In the genomic region with DNA sequence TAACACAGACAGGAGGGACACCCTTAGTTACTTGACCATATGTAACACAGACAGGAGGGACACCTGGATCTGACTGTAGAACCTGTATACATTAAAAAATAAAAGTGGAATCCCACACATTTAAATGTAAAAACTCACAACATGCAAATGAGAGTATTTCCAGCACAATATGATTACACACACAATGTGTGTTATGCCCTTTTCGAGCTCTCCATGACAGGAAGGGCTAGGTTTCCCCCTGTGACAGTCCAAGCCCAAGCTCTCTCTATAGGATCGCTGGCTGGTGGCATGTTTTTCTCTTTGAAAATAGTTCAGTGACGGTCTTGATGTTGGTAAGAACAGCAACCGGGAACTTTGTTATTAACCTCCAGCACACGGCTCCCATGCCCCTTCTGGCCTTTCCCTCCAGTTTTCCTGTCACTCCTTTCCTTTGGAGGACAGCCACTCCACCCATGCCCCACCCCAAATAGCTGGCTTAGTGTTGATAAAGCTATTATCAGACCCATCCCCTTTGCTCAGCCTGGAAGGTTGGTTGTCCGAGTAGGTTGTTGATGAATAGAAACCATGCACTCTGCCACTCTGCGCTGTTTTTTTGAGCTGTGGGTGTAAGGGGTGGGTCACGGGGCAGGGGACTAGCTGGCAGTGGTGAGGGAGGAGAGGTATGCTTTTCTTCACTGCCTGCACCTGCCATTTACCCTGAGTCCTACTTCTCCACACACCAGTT, we compare ENCODE assay signal across 14 cellular contexts. TPM values are rescaled to one million over a fixed set of nuclear protein-coding genes. Genes with fewer than 3 reads are reported as not detected.
A peak's percentile ranks its signal among the peaks of the same experiment; 100 is the strongest.
DNase-seq lines count a peak whose midpoint lies in the region; ATAC-seq and TF ChIP-seq lines count a peak whose summit lies in the region.
"Had no signal": no experiment of that assay in that cellular context is flagged by ENCODE, and none has a peak within 500 bp of the region (broad histone marks: within the 10 kb centered on the region; RNA-seq: fewer than 3 reads in every experiment).

No MANE protein-coding gene starts in this region.

- H2AFZ ChIP-seq in OCI-LY3 (ENCODE audit: low read depth, low read length): no peak overlapping the region

- peak overlapping the region; percentile 87 for H3K4me3 ChIP-seq in OCI-LY3 (ENCODE audit: low read length)
- H3K4me3 ChIP-seq: ovary had no signal

- H3K27me3 ChIP-seq in OCI-LY3 (ENCODE audit: low read depth, low read length): no peaks in the 10 kb centered on the region
- H3K27me3 ChIP-seq: ovary had no signal

- H3K27ac ChIP-seq in OCI-LY3 (ENCODE audit: low read length): peak overlapping the region; percentile 97
- H3K27ac ChIP-seq in substantia nigra (ENCODE audit: low read depth, low read length, poor library complexity, severe bottlenecking): peak overlapping the region; percentile 70
- H3K27ac ChIP-seq: C4-2B, epithelial cell of prostate, ovary had no signal

- peak overlapping the region; percentile 96 for H3K4me2 ChIP-seq in OCI-LY3 (ENCODE audit: low read length)

- peaks cover 5% of the 10 kb centered on the region; the same call in 1 of the 2 replicates for H3K9me3 ChIP-seq in OCI-LY3 (ENCODE audit: insufficient read depth, low read length)
- H3K9me3 ChIP-seq: ovary had no signal

- TF ChIP-seq POLR2A in GM18505 (IDR thresholded peaks at IDR 0.05; ENCODE audit: borderline replicate concordance, extremely low read depth, insufficient read depth, insufficient read length): peak; percentile 49

- H3K79me2 ChIP-seq in OCI-LY3 (ENCODE audit: low read length): peaks cover 81% of the 10 kb centered on the region

- intact Hi-C loops in Right ventricle myocardium superior (cut with DNase I): loop anchor here (5.0 to 10.0 kb wide), 2 partner anchors 46 to 63 kb away; no protein-coding TSS in a partner anchor

- H3K4me1 ChIP-seq in OCI-LY3 (ENCODE audit: low read length): peaks cover 80% of the 10 kb centered on the region

- TF ChIP-seq CTCF in OCI-LY3 (IDR thresholded peaks at IDR 0.05; ENCODE audit: low read depth, low read length): no peak

- no peak for ATAC-seq in GM18505 (IDR thresholded peaks at IDR 0.05; ENCODE audit: unreplicated experiment)
- ATAC-seq in Right ventricle myocardium superior (ENCODE audit: poor library complexity): peak; percentile 5
- no peak for ATAC-seq in GM18870 (IDR thresholded peaks at IDR 0.05; ENCODE audit: unreplicated experiment)
- no peak for ATAC-seq in GM19397 (IDR thresholded peaks at IDR 0.05; ENCODE audit: unreplicated experiment)
- ATAC-seq in HG03457 (IDR thresholded peaks at IDR 0.05; ENCODE audit: unreplicated experiment): no peak
- ATAC-seq: Panc1 had no signal

- no peaks in the 10 kb centered on the region for H4K20me1 ChIP-seq in OCI-LY3 (ENCODE audit: insufficient read depth, low read length)

- peaks cover 37% of the 10 kb centered on the region for H3K36me3 ChIP-seq in OCI-LY3 (replicated peaks; ENCODE audit: low read depth, low read length)
- H3K36me3 ChIP-seq: ovary had no signal

- DNase-seq in Right ventricle myocardium superior (peak; percentile 43), substantia nigra (lab: John Stamatoyannopoulos, UW) (peak in 1 of 49 donors; percentile 8)
- DNase-seq: activated CD4-positive, alpha-beta T cell treated with anti-CD3 and anti-CD28 coated beads, Interleukin-2, amount 50 U/mL, for 48 hours; NCI-H2107; stimulated activated naive CD4-positive, alpha-beta T cell had no signal

- peak overlapping the region; percentile 100 for H3K9ac ChIP-seq in OCI-LY3 (ENCODE audit: low read length)

RNA-seq across cellular contexts. Expression of gene RASGRP3, which starts 2.7 kb away (rescaled TPM):
- total RNA-seq in Right ventricle myocardium superior: 53.1 TPM
